In the genomic region with DNA sequence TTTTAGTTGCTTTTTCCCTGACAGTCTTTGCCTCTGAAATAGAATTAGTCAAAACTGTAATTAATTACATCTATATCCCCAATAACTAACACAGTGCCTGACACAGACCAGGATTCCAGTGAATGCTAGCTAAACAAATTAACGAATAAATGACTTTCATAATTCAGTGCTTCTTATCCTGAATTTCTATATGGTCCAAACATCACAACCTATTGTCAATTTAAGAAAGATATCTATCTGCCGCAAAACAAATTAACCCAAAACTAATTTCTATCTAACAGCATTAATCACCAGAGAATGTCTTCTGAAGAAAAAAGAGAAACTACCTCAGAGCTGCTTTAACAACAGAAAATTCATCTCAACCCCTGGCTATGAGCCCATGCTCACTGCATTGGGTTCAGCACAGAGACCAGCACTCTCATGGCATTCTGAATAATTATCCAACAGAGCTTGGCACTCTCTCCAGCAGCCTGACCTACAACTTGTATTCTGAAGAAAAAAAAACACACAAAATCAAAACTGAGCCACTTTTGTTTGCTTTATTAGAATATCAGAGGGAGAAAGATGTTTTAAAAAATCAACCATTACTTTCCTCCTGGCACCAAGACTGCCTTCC, we compare ENCODE assay signal across 32 cellular contexts.
"Had no signal": no experiment of that assay in that cellular context is flagged by ENCODE, and none has a peak within 500 bp of the region (broad histone marks: within the 10 kb centered on the region; RNA-seq: fewer than 3 reads in every experiment).

No MANE protein-coding gene starts in this region.

- H3K4me1 ChIP-seq: Peyer's patch, SJSA1 had no signal

- H3K4me3 ChIP-seq: Peyer's patch, SJSA1 had no signal

- ATAC-seq: activated naive CD8-positive, alpha-beta T cell treated with anti-CD3 and anti-CD28 coated beads, Interleukin-2, amount 50 U/mL, for 24 hours; PC-3 had no signal

- H3K36me3 ChIP-seq: brain microvascular endothelial cell, Peyer's patch, SJSA1 had no signal

- DNase-seq: activated B cell treated with CpG ODN at 0.5 μM for 24 hours; activated CD4-positive, alpha-beta memory T cell treated with anti-CD3 and anti-CD28 coated beads for 36 hours; activated CD4-positive, alpha-beta T cell treated with anti-CD3 and anti-CD28 coated beads for 4 hours; activated CD4-positive, alpha-beta T cell treated with anti-CD3 and anti-CD28 coated beads, Interleukin-2, amount 50 U/mL, for 1 hour; activated CD4-positive, CD25-positive, alpha-beta regulatory T cell treated with anti-CD3 and anti-CD28 coated beads, Interleukin-2, amount 50 U/mL, for 72 hours; activated CD8-positive, alpha-beta memory T cell treated with anti-CD3 and anti-CD28 coated beads, Interleukin-2, amount 50 U/mL, for 4 hours; activated effector memory CD4-positive, alpha-beta T cell treated with Interleukin-2 at 50 U/mL for 16 hours; activated naive CD4-positive, alpha-beta T cell treated with anti-CD3 and anti-CD28 coated beads, Interleukin-2, amount 10 ng/mL, durations not matched to agents 7 days and 5 days; activated naive CD8-positive, alpha-beta T cell treated with anti-CD3 and anti-CD28 coated beads, Interleukin-2, amount 50 U/mL, for 24 hours; activated T-cell treated with anti-CD3 and anti-CD28 coated beads, Interleukin-2, amount 50 U/mL, for 48 hours; brain microvascular endothelial cell; central memory CD4-positive, alpha-beta T cell; NCI-H1105; NCI-H1436; NCI-H1694; NCI-H1930; NCI-H2081 treated with DMSO at 0.1 percent for 48 hours; NCI-H226; NCI-H510A; NCI-H526 treated with DMSO at 0.1 percent for 48 hours; NCI-H774; NK-92 treated with Interleukin-12 subunit alpha and Interleukin-12 subunit beta, amount 100 ng/mL, for 24 hours; PC-3; Peyer's patch; RPMI8226; SHP77 treated with DMSO at 0.1 percent for 48 hours; SW 1271; T-helper 1 cell; T-helper 2 cell; T-helper 9 cell had no signal

- H3K27me3 ChIP-seq: brain microvascular endothelial cell, Peyer's patch, SJSA1 had no signal

- H3K9me3 ChIP-seq: Peyer's patch, SJSA1 had no signal

- H3K27ac ChIP-seq: brain microvascular endothelial cell, Peyer's patch, SJSA1, VCaP had no signal
